ENCODE assay signal across 8 cellular contexts in the genomic region with DNA sequence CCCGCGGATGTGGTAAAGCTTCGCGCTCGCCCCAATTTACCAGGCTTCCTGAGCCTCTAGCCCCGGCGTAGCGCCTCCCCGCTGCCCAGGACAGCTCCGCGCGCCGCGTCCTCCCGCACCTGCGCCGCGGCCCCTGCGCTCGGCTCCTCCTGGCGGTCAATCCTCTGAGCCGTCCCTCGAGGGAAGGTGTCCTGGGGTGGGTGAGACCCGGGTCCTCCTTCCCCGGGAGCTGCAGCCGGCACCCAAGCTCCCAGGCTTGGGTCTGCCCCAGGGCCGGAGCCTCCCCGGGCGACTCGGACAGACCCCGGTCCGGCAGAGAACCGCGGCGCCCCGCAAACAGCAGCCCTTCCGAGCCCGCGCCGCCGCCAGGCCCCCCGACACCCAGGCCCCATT. TPM values are rescaled to one million over a fixed set of nuclear protein-coding genes. Genes with fewer than 3 reads are reported as not detected.
DNase-seq lines count a peak whose midpoint lies in the region; ATAC-seq and TF ChIP-seq lines count a peak whose summit lies in the region.

No MANE protein-coding gene starts in this region.

- H4K8ac ChIP-seq in neuronal stem cell (ENCODE audit: low read depth, low read length), result no peak overlapping the region

- H3K14ac ChIP-seq in neuronal stem cell (ENCODE audit: low read length), result no peak overlapping the region

- no peaks in the 10 kb centered on the region for H3K36me3 ChIP-seq in OCI-LY3 (replicated peaks; ENCODE audit: low read depth, low read length)
- H3K36me3 ChIP-seq in neuronal stem cell (replicated peaks in 1 of 2; ENCODE audit: control insufficient read depth in 2 of 2, insufficient read depth in 2 of 2, low read length in 2 of 2), result no peaks in the 10 kb centered on the region
- no peaks in the 10 kb centered on the region for H3K36me3 ChIP-seq in thymus (ENCODE audit: control insufficient read depth, insufficient read depth)

- no peak overlapping the region for H4K91ac ChIP-seq in neuronal stem cell (ENCODE audit: low read depth, low read length, poor library complexity)

- peak overlapping the region; percentile 47 for H2BK15ac ChIP-seq in neuronal stem cell (ENCODE audit: low read length)

- peaks cover 20% of the 10 kb centered on the region for H3K4me1 ChIP-seq in OCI-LY3 (ENCODE audit: low read length)
- H3K4me1 ChIP-seq in neuronal stem cell (ENCODE audit: control insufficient read depth in 2 of 2, insufficient read depth in 1 of 2, low read depth in 1 of 2, low read length in 2 of 2), result peaks cover 12% of the 10 kb centered on the region in 2 donors
- peaks cover 14% of the 10 kb centered on the region for H3K4me1 ChIP-seq in thymus (ENCODE audit: control insufficient read depth, insufficient read depth, low read length)

- H2AFZ ChIP-seq in OCI-LY3 (ENCODE audit: low read depth, low read length), result 0 out of 2 replicates have a peak overlapping the region, but pooled peaks have one; percentile 16
- peak overlapping the region; percentile 92 for H2AFZ ChIP-seq in neuronal stem cell (ENCODE audit: low read length)

- H3K4me2 ChIP-seq in OCI-LY3 (ENCODE audit: low read length) (peak overlapping the region; percentile 77), neuronal stem cell (ENCODE audit: insufficient read depth, low read length, poor library complexity, severe bottlenecking) (peak overlapping the region; percentile 75)

- DNase-seq in AML-193 (lab: John Stamatoyannopoulos, UW) (peak; percentile 59 to 71), activated T-helper 1 cell treated with Interleukin-2 at 50 U/mL for 16 hours (ENCODE audit: low read depth) (peak; percentile 72), fibroblast of pulmonary artery (ENCODE audit: low read depth) (peak; percentile 63), neuronal stem cell (ENCODE audit: low spot score) (peak; percentile 49)

- H3K27me3 ChIP-seq in OCI-LY3 (ENCODE audit: low read depth, low read length), result peaks cover 21% of the 10 kb centered on the region
- H3K27me3 ChIP-seq in neuronal stem cell (ENCODE audit: control insufficient read depth in 3 of 3, insufficient read depth in 3 of 3, low read depth in 1 of 3, low read length in 3 of 3), result peaks cover 0 to 29% (median 11%) of the 10 kb centered on the region in 3 experiments
- peaks cover 11% of the 10 kb centered on the region for H3K27me3 ChIP-seq in thymus (ENCODE audit: control insufficient read depth, insufficient read depth)

- peak overlapping the region; percentile 97 for H3K4me3 ChIP-seq in OCI-LY3 (ENCODE audit: low read length)
- H3K4me3 ChIP-seq in fibroblast of pulmonary artery (replicated peaks; ENCODE audit: low read depth, low read length), result peak overlapping the region; percentile 62
- peak overlapping the region; percentile 68 to 89 for H3K4me3 ChIP-seq in neuronal stem cell (ENCODE audit: low read length in 2 of 2)
- peak overlapping the region; percentile 89 for H3K4me3 ChIP-seq in thymus (ENCODE audit: low read length)

- ATAC-seq in GM18861 (IDR thresholded peaks at IDR 0.05; ENCODE audit: unreplicated experiment) (peak; percentile 44), HG03066 (IDR thresholded peaks at IDR 0.05; ENCODE audit: low read depth, unreplicated experiment) (peak; percentile 41)

- H3K79me2 ChIP-seq in OCI-LY3 (ENCODE audit: low read length), result peaks cover 19% of the 10 kb centered on the region

- no peak overlapping the region for H2BK120ac ChIP-seq in neuronal stem cell (ENCODE audit: low read depth, low read length)

- no peaks in the 10 kb centered on the region for H3K79me1 ChIP-seq in neuronal stem cell (ENCODE audit: low read depth, low read length)

- no peak overlapping the region for H2BK12ac ChIP-seq in neuronal stem cell (ENCODE audit: low read length)

- no peak overlapping the region for H2AK5ac ChIP-seq in neuronal stem cell (ENCODE audit: low read depth, low read length)

- H3K9me3 ChIP-seq in OCI-LY3 (ENCODE audit: insufficient read depth, low read length) (no peaks in the 10 kb centered on the region), neuronal stem cell (replicated peaks in 1 of 2; ENCODE audit: control insufficient read depth in 2 of 2, insufficient read depth in 1 of 2, low read depth in 1 of 2, low read length in 2 of 2) (peaks cover 7 to 8% of the 10 kb centered on the region in 2 donors), thymus (ENCODE audit: control insufficient read depth) (no peaks in the 10 kb centered on the region)

- peaks cover 4% of the 10 kb centered on the region; the same call in 1 of the 2 replicates for H4K20me1 ChIP-seq in OCI-LY3 (ENCODE audit: insufficient read depth, low read length)

- H3K23ac ChIP-seq in neuronal stem cell (ENCODE audit: low read depth, low read length, poor library complexity), result peak overlapping the region; percentile 48

- H3K18ac ChIP-seq in neuronal stem cell (ENCODE audit: low read length), result peak overlapping the region; percentile 93

- no peak overlapping the region for H2BK5ac ChIP-seq in neuronal stem cell (ENCODE audit: low read length)

- H3K27ac ChIP-seq in OCI-LY3 (ENCODE audit: low read length), result peak overlapping the region; percentile 24; the same call in 1 of the 2 replicates
- H3K27ac ChIP-seq in neuronal stem cell (replicated peaks; ENCODE audit: low read length), result no peak overlapping the region
- peak overlapping the region; percentile 86 for H3K27ac ChIP-seq in thymus (ENCODE audit: low read depth)

- H3K4ac ChIP-seq in neuronal stem cell (ENCODE audit: low read length), result no peak overlapping the region

- TF ChIP-seq CTCF in OCI-LY3 (IDR thresholded peaks at IDR 0.05; ENCODE audit: low read depth, low read length) (peak; percentile 32), fibroblast of pulmonary artery (IDR thresholded peaks at IDR 0.05; ENCODE audit: low read length, missing control alignments) (peak; percentile 34)

- H3K9ac ChIP-seq in OCI-LY3 (ENCODE audit: low read length) (peak overlapping the region; percentile 81), neuronal stem cell (ENCODE audit: low read depth, low read length, poor library complexity) (peak overlapping the region; percentile 32)

- no CpG with 5 or more reads among the region's 42 CpGs for WGBS in neuronal stem cell (ENCODE audit: extremely low coverage in 2 of 2, insufficient read length in 2 of 2, insufficient replicate concordance in 1 of 2), 2 donors
- under 1% methylated on average over 42 of the region's 42 CpGs for WGBS in thymus

RNA-seq across cellular contexts. Expression of a gene that starts 0.5 kb away (rescaled TPM):
- polyA plus RNA-seq in neuronal stem cell (2013, experiment 1 of 2), result 3.2 TPM
- polyA plus RNA-seq in neuronal stem cell (2013, experiment 2 of 2), result 2.9 TPM
- 23.3 TPM for polyA plus RNA-seq in thymus
